Comparison of ENCODE assay signal across 1 cellular context in the genomic region with DNA sequence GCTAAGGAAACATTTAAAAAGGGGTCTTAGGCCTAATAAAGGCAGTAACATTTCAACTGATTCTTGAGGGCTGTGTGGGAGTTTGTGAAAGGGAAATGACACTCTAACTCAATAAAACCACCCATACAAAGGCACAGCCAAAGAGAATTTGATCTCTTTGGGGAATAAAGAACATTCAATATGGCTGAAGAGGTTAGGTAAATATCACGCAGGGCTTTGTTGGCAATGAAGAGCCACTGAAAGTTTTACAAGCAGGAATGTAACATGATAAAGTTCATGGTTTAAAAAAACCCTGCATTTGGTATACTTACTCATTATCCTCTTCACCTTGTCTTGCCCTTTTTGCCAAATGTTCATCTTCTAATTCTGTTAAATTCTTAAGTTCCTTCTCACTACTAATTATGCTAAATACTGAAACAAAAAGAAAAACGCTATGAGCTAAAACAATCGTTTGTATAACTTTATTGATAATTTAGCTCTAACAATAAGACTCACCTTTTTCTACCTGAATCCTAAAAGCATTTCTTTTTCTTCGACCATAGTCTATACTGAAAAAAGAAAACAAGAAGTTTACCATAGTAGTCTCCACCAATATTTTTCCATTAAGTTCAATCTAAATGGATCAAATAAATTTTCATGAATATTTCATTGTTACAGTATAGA.
TF ChIP-seq lines count a peak whose summit lies in the region.

No MANE protein-coding gene starts in this region.

TF ChIP-seq in WTC11, 78 proteins besides CTCF, POLR2A, EP300 and RAD21 (continued from another document):
- TF ChIP-seq, protein P1, sequence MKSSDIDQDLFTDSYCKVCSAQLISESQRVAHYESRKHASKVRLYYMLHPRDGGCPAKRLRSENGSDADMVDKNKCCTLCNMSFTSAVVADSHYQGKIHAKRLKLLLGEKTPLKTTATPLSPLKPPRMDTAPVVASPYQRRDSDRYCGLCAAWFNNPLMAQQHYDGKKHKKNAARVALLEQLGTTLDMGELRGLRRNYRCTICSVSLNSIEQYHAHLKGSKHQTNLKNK (CRISPR knock-in tag; IDR thresholded peaks at IDR 0.05) = no peak
- TF ChIP-seq TEAD4 (CRISPR knock-in tag; IDR thresholded peaks at IDR 0.05) (no peak), JUN (CRISPR knock-in tag; IDR thresholded peaks at IDR 0.05) (no peak), IRF2 (CRISPR knock-in tag; IDR thresholded peaks at IDR 0.05; ENCODE audit: borderline replicate concordance, low read depth) (no peak), RELA (CRISPR knock-in tag; IDR thresholded peaks at IDR 0.05; ENCODE audit: borderline replicate concordance) (no peak), GTF2I (CRISPR knock-in tag; conservative IDR thresholded peaks at IDR 0.05) (no peak), GRHL2 (CRISPR knock-in tag; IDR thresholded peaks at IDR 0.05; ENCODE audit: insufficient replicate concordance, severe bottlenecking) (no peak), NR3C1 (CRISPR knock-in tag; conservative IDR thresholded peaks at IDR 0.05; ENCODE audit: low read depth) (no peak), MYBL2 (CRISPR knock-in tag; IDR thresholded peaks at IDR 0.05) (no peak)
- TF ChIP-seq, protein P2, sequence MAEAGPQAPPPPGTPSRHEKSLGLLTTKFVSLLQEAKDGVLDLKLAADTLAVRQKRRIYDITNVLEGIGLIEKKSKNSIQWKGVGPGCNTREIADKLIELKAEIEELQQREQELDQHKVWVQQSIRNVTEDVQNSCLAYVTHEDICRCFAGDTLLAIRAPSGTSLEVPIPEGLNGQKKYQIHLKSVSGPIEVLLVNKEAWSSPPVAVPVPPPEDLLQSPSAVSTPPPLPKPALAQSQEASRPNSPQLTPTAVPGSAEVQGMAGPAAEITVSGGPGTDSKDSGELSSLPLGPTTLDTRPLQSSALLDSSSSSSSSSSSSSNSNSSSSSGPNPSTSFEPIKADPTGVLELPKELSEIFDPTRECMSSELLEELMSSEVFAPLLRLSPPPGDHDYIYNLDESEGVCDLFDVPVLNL (CRISPR knock-in tag; IDR thresholded peaks at IDR 0.05; ENCODE audit: borderline replicate concordance, low read depth) = no peak
- TF ChIP-seq, protein P3, sequence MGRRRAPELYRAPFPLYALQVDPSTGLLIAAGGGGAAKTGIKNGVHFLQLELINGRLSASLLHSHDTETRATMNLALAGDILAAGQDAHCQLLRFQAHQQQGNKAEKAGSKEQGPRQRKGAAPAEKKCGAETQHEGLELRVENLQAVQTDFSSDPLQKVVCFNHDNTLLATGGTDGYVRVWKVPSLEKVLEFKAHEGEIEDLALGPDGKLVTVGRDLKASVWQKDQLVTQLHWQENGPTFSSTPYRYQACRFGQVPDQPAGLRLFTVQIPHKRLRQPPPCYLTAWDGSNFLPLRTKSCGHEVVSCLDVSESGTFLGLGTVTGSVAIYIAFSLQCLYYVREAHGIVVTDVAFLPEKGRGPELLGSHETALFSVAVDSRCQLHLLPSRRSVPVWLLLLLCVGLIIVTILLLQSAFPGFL (CRISPR knock-in tag; IDR thresholded peaks at IDR 0.05; ENCODE audit: borderline replicate concordance) = no peak
